16 cellular contexts compared by ENCODE assay signal in genomic region chr6:12715437-12715836, GRCh38.
A peak's percentile ranks its signal among the peaks of the same experiment; 100 is the strongest.
DNase-seq lines count a peak whose midpoint lies in the region; ATAC-seq lines count a peak whose summit lies in the region.
"Had no signal": no experiment of that assay in that cellular context is flagged by ENCODE, and none has a peak within 500 bp of the region (broad histone marks: within the 10 kb centered on the region; RNA-seq: fewer than 3 reads in every experiment).

No MANE protein-coding gene starts in this region.

- ATAC-seq in stimulated activated memory B cell treated with anti-CD40 and anti-IgM and Interleukin-4, amounts not matched to agents 10 μg/mL and 1 μg/mL and 100 μg/mL, for 72 hours: peak; percentile 69
- ATAC-seq in GM21515 (IDR thresholded peaks at IDR 0.05; ENCODE audit: unreplicated experiment): no peak
- ATAC-seq: GM23338, HCT116 had no signal

- peaks cover 11% of the 10 kb centered on the region for H3K27me3 Mint-ChIP-seq in stimulated activated memory B cell treated with anti-CD40 and anti-IgM and Interleukin-4, amounts not matched to agents 10 μg/mL and 1 μg/mL and 100 μg/mL, for 72 hours

- H3K27ac Mint-ChIP-seq in stimulated activated memory B cell treated with anti-CD40 and anti-IgM and Interleukin-4, amounts not matched to agents 10 μg/mL and 1 μg/mL and 100 μg/mL, for 72 hours: no peak overlapping the region
- H3K27ac Mint-ChIP-seq: CD4-positive, alpha-beta memory T cell; GM23338; H9; HFFc6 had no signal

- H3K4me3 Mint-ChIP-seq in stimulated activated memory B cell treated with anti-CD40 and anti-IgM and Interleukin-4, amounts not matched to agents 10 μg/mL and 1 μg/mL and 100 μg/mL, for 72 hours: no peak overlapping the region
- H3K4me3 Mint-ChIP-seq: CD4-positive, alpha-beta memory T cell; GM23338; H9; HFFc6 had no signal

- no peaks in the 10 kb centered on the region for H3K4me1 Mint-ChIP-seq in stimulated activated memory B cell treated with anti-CD40 and anti-IgM and Interleukin-4, amounts not matched to agents 10 μg/mL and 1 μg/mL and 100 μg/mL, for 72 hours
- H3K4me1 Mint-ChIP-seq: CD4-positive, alpha-beta memory T cell had no signal

- DNase-seq in SW480 (ENCODE audit: low spot score) (peak; percentile 3), caudate nucleus (lab: John Stamatoyannopoulos, UW) (peak in 5 of 61 donors; percentile 20 to 72 (median 37)), NCI-H345 treated with DMSO at 0.1 percent for 48 hours (lab: John Stamatoyannopoulos, UW; ENCODE audit: unreplicated experiment) (no peak)
- DNase-seq in activated CD4-positive, alpha-beta T cell treated with anti-CD3 and anti-CD28 coated beads for 1 hour: no peak
- DNase-seq: C1 segment of cervical spinal cord; Calu3; CD4-positive, alpha-beta memory T cell; COR-L47; DMS53; DMS79 treated with DMSO at 0.1 percent for 48 hours; H9; HFFc6 had no signal

- no peaks in the 10 kb centered on the region for H3K36me3 Mint-ChIP-seq in stimulated activated memory B cell treated with anti-CD40 and anti-IgM and Interleukin-4, amounts not matched to agents 10 μg/mL and 1 μg/mL and 100 μg/mL, for 72 hours
- H3K36me3 Mint-ChIP-seq: CD4-positive, alpha-beta memory T cell had no signal

- peak overlapping the region; percentile 52 for H3K27ac ChIP-seq in caudate nucleus (ENCODE audit: low read depth, low read length)

- no peaks in the 10 kb centered on the region for H3K9me3 Mint-ChIP-seq in stimulated activated memory B cell treated with anti-CD40 and anti-IgM and Interleukin-4, amounts not matched to agents 10 μg/mL and 1 μg/mL and 100 μg/mL, for 72 hours
- H3K9me3 Mint-ChIP-seq: GM23338, H9 had no signal
